12 cellular contexts compared by ENCODE assay signal in genomic region chr11:60538627-60539026, GRCh38. TPM values are rescaled to one million over a fixed set of nuclear protein-coding genes. Genes with fewer than 3 reads are reported as not detected.
"Had no signal": no experiment of that assay in that cellular context is flagged by ENCODE, and none has a peak within 500 bp of the region (broad histone marks: within the 10 kb centered on the region; RNA-seq: fewer than 3 reads in every experiment).

No MANE protein-coding gene starts in this region.

RNA-seq across cellular contexts. Expression of gene MS4A13, which starts 23.4 kb away (rescaled TPM):
- total RNA-seq: OCI-LY7, PC-3, PC-9, Peyer's patch, Right ventricle myocardium inferior, Right ventricle myocardium superior, RPMI7951, SJCRH30, SJSA1, SK-MEL-5, T-cell had no signal
- polyA plus RNA-seq: SK-N-SH had no signal

RNA-seq across cellular contexts. Expression of gene MS4A12, which starts 46.0 kb away (rescaled TPM):
- total RNA-seq: PC-3, PC-9, Peyer's patch, Right ventricle myocardium inferior, Right ventricle myocardium superior, RPMI7951, SJCRH30, SJSA1, SK-MEL-5, T-cell had no signal
- polyA plus RNA-seq: SK-N-SH had no signal
